In genomic region chr1:84297546-84298244, GRCh38 we compare ENCODE assay signal across 8 cellular contexts. TPM values are rescaled to one million over a fixed set of nuclear protein-coding genes. Genes with fewer than 3 reads are reported as not detected.
DNase-seq lines count a peak whose midpoint lies in the region; ATAC-seq and TF ChIP-seq lines count a peak whose summit lies in the region.

No MANE protein-coding gene starts in this region.

- H3K9ac ChIP-seq in HUES6 (ENCODE audit: low read length) (no peak overlapping the region), neural progenitor cell (no peak overlapping the region)

- peak overlapping the region; percentile 64 for H3K4me3 ChIP-seq in CD8-positive, alpha-beta memory T cell (ENCODE audit: low read length)
- peak overlapping the region; percentile 99 for H3K4me3 ChIP-seq in HUES6 (ENCODE audit: low read depth, low read length)
- peak overlapping the region; percentile 86 for H3K4me3 ChIP-seq in coronary artery
- H3K4me3 ChIP-seq in neural progenitor cell: peak overlapping the region; percentile 99

- no peaks in the 10 kb centered on the region for H3K9me3 ChIP-seq in CD8-positive, alpha-beta memory T cell (ENCODE audit: low read length)
- H3K9me3 ChIP-seq in HUES6 (ENCODE audit: control insufficient read depth, insufficient read depth, low read depth, low read length) (0 out of 2 replicates have a peak, but pooled peaks cover 11% of the 10 kb centered on the region), neural progenitor cell (ENCODE audit: low read depth) (no peaks in the 10 kb centered on the region)

- H3K27ac Mint-ChIP-seq in CD8-positive, alpha-beta memory T cell: peak overlapping the region in 3 of 8 donors; percentile 29 to 75 (median 38)
- H3K27ac Mint-ChIP-seq in neural progenitor cell: peak overlapping the region; percentile 3

- H3F3A ChIP-seq in neural progenitor cell (ENCODE audit: low read depth): peaks cover 18% of the 10 kb centered on the region

- DNase-seq in CD8-positive, alpha-beta memory T cell: no peak
- DNase-seq in coronary artery (ENCODE audit: low spot score) (no peak), neural progenitor cell (ENCODE audit: low spot score) (no peak), T-helper 9 cell (no peak), SKM-1 (lab: John Stamatoyannopoulos, UW; ENCODE audit: unreplicated experiment) (no peak), NCI-H345 treated with DMSO at 0.1 percent for 48 hours (lab: John Stamatoyannopoulos, UW; ENCODE audit: unreplicated experiment) (no peak)

- H2AFZ ChIP-seq in neural progenitor cell (replicated peaks): peak overlapping the region; percentile 97

- H3K9me3 Mint-ChIP-seq in CD8-positive, alpha-beta memory T cell: peaks cover 0 to 2% (median 0%) of the 10 kb centered on the region in 5 donors
- peaks cover 13% of the 10 kb centered on the region for H3K9me3 Mint-ChIP-seq in neural progenitor cell

- H3K27me3 Mint-ChIP-seq in CD8-positive, alpha-beta memory T cell: peaks cover 16 to 26% of the 10 kb centered on the region in 2 donors
- no peaks in the 10 kb centered on the region for H3K27me3 Mint-ChIP-seq in neural progenitor cell (ENCODE audit: insufficient read depth, low read depth)

- no peaks in the 10 kb centered on the region for H3K36me3 ChIP-seq in CD8-positive, alpha-beta memory T cell (ENCODE audit: insufficient read depth, low read length)
- H3K36me3 ChIP-seq in HUES6 (ENCODE audit: control insufficient read depth, insufficient read depth, low read length): no peaks in the 10 kb centered on the region
- H3K36me3 ChIP-seq in neural progenitor cell: no peaks in the 10 kb centered on the region

- POLR2A ChIA-PET in CD8-positive, alpha-beta memory T cell (lab: Charles Lee): no interaction called here

- peaks cover 0 to 10% (median 4%) of the 10 kb centered on the region in 3 donors for H3K36me3 Mint-ChIP-seq in CD8-positive, alpha-beta memory T cell
- H3K36me3 Mint-ChIP-seq in neural progenitor cell: peaks cover 4% of the 10 kb centered on the region

- H3K4me1 ChIP-seq in CD8-positive, alpha-beta memory T cell (ENCODE audit: insufficient read depth, low read length): peaks cover 16% of the 10 kb centered on the region
- H3K4me1 ChIP-seq in HUES6 (ENCODE audit: control insufficient read depth, insufficient read depth, low read length) (peaks cover 25% of the 10 kb centered on the region), neural progenitor cell (peaks cover 32% of the 10 kb centered on the region)

- CTCF ChIA-PET in CD8-positive, alpha-beta memory T cell (lab: Charles Lee): interaction anchor here (0.9 kb wide), 1 partner anchor 133 kb away, joined by 3 read pairs; no protein-coding TSS in a partner anchor

- peak overlapping the region; percentile 79 to 92 (median 85) for H3K4me3 Mint-ChIP-seq in CD8-positive, alpha-beta memory T cell
- H3K4me3 Mint-ChIP-seq in neural progenitor cell: peak overlapping the region; percentile 85

- ATAC-seq in GM21825 (IDR thresholded peaks at IDR 0.05; ENCODE audit: unreplicated experiment): no peak

- peak overlapping the region; percentile 97 for H3K4me2 ChIP-seq in neural progenitor cell

- peaks cover 18 to 40% (median 22%) of the 10 kb centered on the region in 3 donors for H3K4me1 Mint-ChIP-seq in CD8-positive, alpha-beta memory T cell
- peaks cover 38% of the 10 kb centered on the region for H3K4me1 Mint-ChIP-seq in neural progenitor cell

- TF ChIP-seq CTCF in coronary artery (IDR thresholded peaks at IDR 0.05) (no peak), neural progenitor cell (IDR thresholded peaks at IDR 0.05) (no peak)

- no peaks in the 10 kb centered on the region for H3K79me2 ChIP-seq in neural progenitor cell (ENCODE audit: low read depth)

- H3K27me3 ChIP-seq in CD8-positive, alpha-beta memory T cell (ENCODE audit: insufficient read depth, low read length, poor library complexity, severe bottlenecking): no peaks in the 10 kb centered on the region
- H3K27me3 ChIP-seq in HUES6 (ENCODE audit: control insufficient read depth, insufficient read depth, low read length): no peaks in the 10 kb centered on the region
- H3K27me3 ChIP-seq in neural progenitor cell: no peaks in the 10 kb centered on the region

- no peaks in the 10 kb centered on the region for H4K20me1 ChIP-seq in neural progenitor cell (ENCODE audit: low read depth)

- H3K27ac ChIP-seq in CD8-positive, alpha-beta memory T cell (ENCODE audit: low read depth, low read length): no peak overlapping the region
- no peak overlapping the region for H3K27ac ChIP-seq in HUES6 (ENCODE audit: low read depth, low read length)
- H3K27ac ChIP-seq in coronary artery: peak overlapping the region in 1 of 2 donors; percentile 95
- H3K27ac ChIP-seq in neural progenitor cell: no peak overlapping the region

RNA-seq across cellular contexts. Expression of gene SAMD13, which starts 3.8 kb away (rescaled TPM):
- under 1 TPM; 0.35 to 0.39 TPM for total RNA-seq in CD8-positive, alpha-beta memory T cell
- polyA plus RNA-seq in CD8-positive, alpha-beta memory T cell: 0.48 TPM
- 4.6 and 5.6 TPM in 2 replicates for total RNA-seq in neural progenitor cell (ENCODE audit: low replicate concordance)
